In the genomic region with DNA sequence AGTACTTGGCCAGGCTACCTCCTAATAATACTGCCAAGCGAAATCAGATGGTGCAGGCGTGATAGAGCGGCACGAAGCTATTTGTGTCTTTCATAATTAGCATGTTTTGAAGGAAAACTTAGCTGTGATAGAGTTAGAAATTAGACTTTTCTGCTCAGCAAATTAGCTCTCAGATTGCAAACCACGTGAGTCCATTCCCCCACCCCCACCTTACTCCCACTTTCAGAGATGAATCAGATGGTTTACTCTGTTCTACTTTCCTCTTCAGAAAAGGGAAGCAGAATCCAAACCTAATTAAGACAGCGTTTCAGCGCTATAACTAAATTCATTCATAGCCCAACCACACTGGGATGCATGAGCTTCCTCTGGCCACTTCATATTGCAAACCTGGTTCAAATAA, we compare ENCODE assay signal across 1 cellular context.
TF ChIP-seq lines count a peak whose summit lies in the region.

No MANE protein-coding gene starts in this region.

TF ChIP-seq in SK-N-SH treated with all-trans-retinoic acid at 6 μM for 48 hours, 23 proteins besides CTCF, POLR2A, EP300 and RAD21 (continued from another document):
- TF ChIP-seq, protein P1, sequence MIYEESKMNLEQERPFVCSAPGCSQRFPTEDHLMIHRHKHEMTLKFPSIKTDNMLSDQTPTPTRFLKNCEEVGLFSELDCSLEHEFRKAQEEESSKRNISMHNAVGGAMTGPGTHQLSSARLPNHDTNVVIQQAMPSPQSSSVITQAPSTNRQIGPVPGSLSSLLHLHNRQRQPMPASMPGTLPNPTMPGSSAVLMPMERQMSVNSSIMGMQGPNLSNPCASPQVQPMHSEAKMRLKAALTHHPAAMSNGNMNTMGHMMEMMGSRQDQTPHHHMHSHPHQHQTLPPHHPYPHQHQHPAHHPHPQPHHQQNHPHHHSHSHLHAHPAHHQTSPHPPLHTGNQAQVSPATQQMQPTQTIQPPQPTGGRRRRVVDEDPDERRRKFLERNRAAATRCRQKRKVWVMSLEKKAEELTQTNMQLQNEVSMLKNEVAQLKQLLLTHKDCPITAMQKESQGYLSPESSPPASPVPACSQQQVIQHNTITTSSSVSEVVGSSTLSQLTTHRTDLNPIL (CRISPR knock-in tag; IDR thresholded peaks at IDR 0.05; ENCODE audit: low read depth): no peak
- TF ChIP-seq BACH2 (CRISPR knock-in tag; IDR thresholded peaks at IDR 0.05; ENCODE audit: borderline replicate concordance): no peak
- no peak for TF ChIP-seq ARNTL (CRISPR knock-in tag; IDR thresholded peaks at IDR 0.05; ENCODE audit: borderline replicate concordance, low read depth)
